In genomic region chr19:10238172-10238783, GRCh38 we compare ENCODE assay signal across 9 cellular contexts. TPM values are rescaled to one million over a fixed set of nuclear protein-coding genes. Genes with fewer than 3 reads are reported as not detected.
DNase-seq lines count a peak whose midpoint lies in the region; ATAC-seq and TF ChIP-seq lines count a peak whose summit lies in the region.
"Had no signal": no experiment of that assay in that cellular context is flagged by ENCODE, and none has a peak within 500 bp of the region (broad histone marks: within the 10 kb centered on the region; RNA-seq: fewer than 3 reads in every experiment).

No MANE protein-coding gene starts in this region.

- no peak for TF ChIP-seq EP300 in tibial nerve (IDR thresholded peaks at IDR 0.05)

- no peak for TF ChIP-seq POLR2A in tibial nerve (IDR thresholded peaks at IDR 0.05)

- no peaks in the 10 kb centered on the region for H3K9me3 ChIP-seq in Panc1 (ENCODE audit: control insufficient read depth, insufficient read depth, low read depth, low read length)
- H3K9me3 ChIP-seq in tibial nerve = no peaks in the 10 kb centered on the region

- in situ Hi-C loops in Panc1 (cut with HindIII; ENCODE audit: low pct_unique_long_range_greater_than_20kb, low sequenced_read_pairs) = no loop called here

- peak; percentile 75; the same call in 1 of the 2 replicates for ATAC-seq in Panc1
- ATAC-seq in left ventricle myocardium superior = peak; percentile 84
- no peak for ATAC-seq in stimulated activated naive CD8-positive, alpha-beta T cell treated with anti-CD3 and anti-CD28 coated beads, Interleukin-15, Interleukin-2, amounts not matched to agents 100 U/mL and 50 U/mL, for 24 hours
- ATAC-seq in GM18867 (IDR thresholded peaks at IDR 0.05; ENCODE audit: unreplicated experiment) = no peak

- no peak overlapping the region for H3K4me3 ChIP-seq in Panc1 (ENCODE audit: low read depth in 2 of 2, low read length in 2 of 2)
- no peak overlapping the region for H3K4me3 ChIP-seq in tibial nerve

- CTCF ChIA-PET in Panc1 (lab: Charles Lee) = interaction anchor here (0.5 to 0.7 kb wide), 2 partner anchors 32 to 250 kb away, joined by 3 to 9 read pairs; no protein-coding TSS in a partner anchor

- TF ChIP-seq CTCF in Panc1 (IDR thresholded peaks at IDR 0.05) (no peak), tibial nerve (IDR thresholded peaks at IDR 0.05) (no peak)

- no peaks in the 10 kb centered on the region for H3K27me3 ChIP-seq in Panc1 (ENCODE audit: control insufficient read depth, insufficient read depth, low read length)
- no peaks in the 10 kb centered on the region for H3K27me3 ChIP-seq in tibial nerve

- H3K36me3 ChIP-seq in Panc1 (ENCODE audit: control insufficient read depth, insufficient read depth, low read length) (no peaks in the 10 kb centered on the region), tibial nerve (no peaks in the 10 kb centered on the region)

- POLR2A ChIA-PET in Panc1 (lab: Charles Lee) = no interaction called here

- H3K4me1 ChIP-seq in Panc1 (ENCODE audit: control insufficient read depth, insufficient read depth, low read length) (no peaks in the 10 kb centered on the region; the same call in 1 of the 2 replicates), tibial nerve (peaks cover 0 to 17% (median 2%) of the 10 kb centered on the region in 4 donors)

- WGBS in tibial nerve, 2 donors = 63 to 68% methylated on average over 12 of the region's 12 CpGs

- H3K27ac ChIP-seq in Panc1 (ENCODE audit: low read length) (no peak overlapping the region), tibial nerve (peak overlapping the region in 3 of 4 donors; percentile 40 to 66 (median 45))
- H3K27ac ChIP-seq: 22Rv1 had no signal

- BruUV-seq in Panc1 (replicated peaks; lab: Mats Ljungman, UMichigan) = no TSS peak

- intact Hi-C loops in Panc1 (cut with micrococcal nuclease; ENCODE audit: unreplicated experiment) (no loop called here), left ventricle myocardium superior (cut with micrococcal nuclease) (no loop called here)

- peak; percentile 42 for DNase-seq in DMS 273 (lab: John Stamatoyannopoulos, UW; ENCODE audit: unreplicated experiment)
- no peak for DNase-seq in DMS 273 treated with DMSO at 0.1 percent for 48 hours (lab: John Stamatoyannopoulos, UW)
- no peak for DNase-seq in Panc1 (ENCODE audit: low read depth, low spot score)
- peak; percentile 83 for DNase-seq in left ventricle myocardium superior
- no peak for DNase-seq in tibial nerve (ENCODE audit: low spot score in 2 of 2)
- DNase-seq in cerebellar nuclear complex (lab: John Stamatoyannopoulos, UW) = no peak
- no peak for DNase-seq in stimulated activated naive CD8-positive, alpha-beta T cell treated with anti-CD3 and anti-CD28 coated beads, Interleukin-15, Interleukin-2, amounts not matched to agents 100 U/mL and 50 U/mL, for 24 hours

RNA-seq across cellular contexts. Expression of gene S1PR2, which starts 7.1 kb away (rescaled TPM):
- total RNA-seq in Panc1 (2021; ENCODE audit: unreplicated experiment) (2.9 TPM), left ventricle myocardium superior (5.3 TPM), tibial nerve (10 to 100 TPM; 11.6 to 13.3 (median 12.2) TPM)
- polyA plus RNA-seq in Panc1 (2012; ENCODE audit: insufficient read length) = 0.92 TPM

RNA-seq across cellular contexts. Expression of gene MRPL4, which starts 13.7 kb away (rescaled TPM):
- 62.8 TPM for total RNA-seq in Panc1 (2021; ENCODE audit: unreplicated experiment)
- 86.5 TPM for polyA plus RNA-seq in Panc1 (2012; ENCODE audit: insufficient read length)
- 71.2 TPM for total RNA-seq in left ventricle myocardium superior
- total RNA-seq in tibial nerve = 10 to 100 TPM; 37.9 to 83.1 (median 47.8) TPM

RNA-seq across cellular contexts. Expression of gene ICAM1, which starts 32.6 kb away (rescaled TPM):
- total RNA-seq in Panc1 (2021; ENCODE audit: unreplicated experiment) (136 TPM), left ventricle myocardium superior (7.3 TPM), tibial nerve (10 to 100 TPM; 14.7 to 50.1 (median 43.1) TPM)
- 279 TPM for polyA plus RNA-seq in Panc1 (2012; ENCODE audit: insufficient read length)

RNA-seq across cellular contexts. Expression of gene DNMT1, which starts 43.5 kb away (rescaled TPM):
- total RNA-seq in Panc1 (2021; ENCODE audit: unreplicated experiment) (168 TPM), left ventricle myocardium superior (25.1 TPM), tibial nerve (10 to 100 TPM; 48.2 to 72.9 (median 55.2) TPM)
- 111 TPM for polyA plus RNA-seq in Panc1 (2012; ENCODE audit: insufficient read length)

RNA-seq across cellular contexts. Expression of gene ICAM4, which starts 48.5 kb away (rescaled TPM):
- total RNA-seq in Panc1 (2021; ENCODE audit: unreplicated experiment) = 2.8 TPM
- 4.8 TPM for polyA plus RNA-seq in Panc1 (2012; ENCODE audit: insufficient read length)
- 0.52 TPM for total RNA-seq in left ventricle myocardium superior
- total RNA-seq in tibial nerve = 1 to 10 TPM in 1 of 4 donors, not detected in 3; 1.3 TPM

Comparison
In these comparisons a context has a peak if more than half of its experiments do, and no peak if none do; other contexts are left out.
1. DNase-seq: peak in DMS 273 (single experiment) and left ventricle myocardium superior (single experiment); none in DMS 273 treated with DMSO at 0.1 percent for 48 hours (single experiment), Panc1 (single experiment), tibial nerve (0 of 2), cerebellar nuclear complex (0 of 2) and stimulated activated naive CD8-positive, alpha-beta T cell treated with anti-CD3 and anti-CD28 coated beads, Interleukin-15, Interleukin-2, amounts not matched to agents 100 U/mL and 50 U/mL, for 24 hours (single experiment).
2. ATAC-seq: peak in Panc1 (single experiment) and left ventricle myocardium superior (single experiment); none in stimulated activated naive CD8-positive, alpha-beta T cell treated with anti-CD3 and anti-CD28 coated beads, Interleukin-15, Interleukin-2, amounts not matched to agents 100 U/mL and 50 U/mL, for 24 hours (single experiment) and GM18867 (single experiment).